In the genomic region with DNA sequence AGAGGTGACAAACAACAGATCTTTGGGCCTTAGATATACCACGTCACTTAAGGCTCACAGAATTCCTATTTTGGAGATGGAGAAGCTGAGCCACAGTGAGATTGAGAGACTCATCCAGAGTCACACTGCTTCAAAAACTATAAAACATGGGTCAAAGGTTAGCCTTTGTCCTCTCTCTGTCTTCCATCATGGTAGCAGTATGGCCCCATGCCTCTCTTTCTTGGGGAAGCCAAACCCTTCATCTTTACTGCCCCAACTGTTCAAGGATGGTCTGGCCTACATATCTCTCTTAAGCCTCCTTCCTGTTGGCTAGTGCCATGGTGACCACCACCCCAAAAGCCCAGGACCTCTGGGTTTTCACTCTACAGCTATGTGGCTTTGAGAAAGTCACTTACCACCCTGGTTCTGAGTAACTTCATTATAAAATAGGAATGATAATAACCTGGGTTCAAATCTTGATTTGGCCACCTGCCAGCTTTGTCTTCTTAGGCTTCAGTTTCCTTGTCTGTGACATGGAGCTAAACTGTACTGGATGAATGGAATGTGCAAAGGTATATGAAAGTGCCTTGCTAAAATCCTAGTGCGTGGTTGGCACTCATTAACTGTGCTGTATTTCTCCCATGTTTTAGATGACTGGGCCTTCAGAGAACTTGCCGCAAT, we compare ENCODE assay signal across 18 cellular contexts.
A peak's percentile ranks its signal among the peaks of the same experiment; 100 is the strongest.
DNase-seq lines count a peak whose midpoint lies in the region; FAIRE-seq and TF ChIP-seq lines count a peak whose summit lies in the region.
"Had no signal": no experiment of that assay in that cellular context is flagged by ENCODE, and none has a peak within 500 bp of the region (broad histone marks: within the 10 kb centered on the region; RNA-seq: fewer than 3 reads in every experiment).

No MANE protein-coding gene starts in this region.

- CTCF ChIA-PET in H1 (lab: Charles Lee; ENCODE audit: partially characterized antibody) = no interaction called here

- no peaks in the 10 kb centered on the region for H3K79me1 ChIP-seq in H1 (ENCODE audit: low read depth, low read length)

- peak overlapping the region; percentile 91 for H3K27ac Mint-ChIP-seq in nephron progenitor cell
- H3K27ac Mint-ChIP-seq: GM23338 had no signal

- FAIRE-seq in H1 (lab: Jason Lieb, UNC) = no peak
- FAIRE-seq: HepG2 had no signal

- H3F3A ChIP-seq in OCI-LY1 (ENCODE audit: insufficient read depth, low read length) = no peaks in the 10 kb centered on the region

- peak overlapping the region; percentile 1; the same call in 1 of the 2 replicates for H3K4me2 ChIP-seq in OCI-LY1 (ENCODE audit: low read length)
- no peak overlapping the region for H3K4me2 ChIP-seq in H1 (ENCODE audit: insufficient read depth in 1 of 2, low read depth in 2 of 2, low read length in 2 of 2)
- H3K4me2 ChIP-seq: GM23338 had no signal

- no peak overlapping the region for H2BK20ac ChIP-seq in H1 (ENCODE audit: low read length)

- H3K4me3 ChIP-seq in OCI-LY1 (ENCODE audit: low read depth, low read length, poor library complexity, severe bottlenecking) = no peak overlapping the region
- H3K4me3 ChIP-seq in H1 (ENCODE audit: extremely low read depth in 1 of 4, insufficient read depth in 2 of 4, low read depth in 3 of 4, low read length in 4 of 4) = no peak overlapping the region
- H3K4me3 ChIP-seq: GM23338, SJSA1 had no signal

- H3K9me3 ChIP-seq in OCI-LY1 (ENCODE audit: low read length) (no peaks in the 10 kb centered on the region), H1 (ENCODE audit: insufficient read depth in 2 of 2, low read depth in 1 of 2, low read length in 1 of 2) (no peaks in the 10 kb centered on the region)
- H3K9me3 ChIP-seq: SJSA1 had no signal

- no peak for TF ChIP-seq POLR2A in H1 (IDR thresholded peaks at IDR 0.05; ENCODE audit: control extremely low read depth in 1 of 2, low read depth in 2 of 2, low read length in 2 of 2)

- no peaks in the 10 kb centered on the region for H3K36me3 Mint-ChIP-seq in nephron progenitor cell (ENCODE audit: low read depth)

- peaks cover 48% of the 10 kb centered on the region for H3K4me1 ChIP-seq in OCI-LY1 (ENCODE audit: insufficient read depth, low read length, severe bottlenecking)
- H3K4me1 ChIP-seq in H1 (replicated peaks in 1 of 4; ENCODE audit: control insufficient read depth in 3 of 4, insufficient read depth in 4 of 4, low read length in 3 of 4) = peaks cover 0 to 5% (median 2%) of the 10 kb centered on the region in 4 experiments; a peak in 2 of 7 replicates

- H3K9me3 Mint-ChIP-seq in nephron progenitor cell = no peaks in the 10 kb centered on the region
- H3K9me3 Mint-ChIP-seq: GM23338 had no signal

- H3K23me2 ChIP-seq in H1 (ENCODE audit: low read depth, low read length) = no peaks in the 10 kb centered on the region

- no peak for TF ChIP-seq RAD21 in H1 (IDR thresholded peaks at IDR 0.05 in 1 of 2, conservative IDR thresholded peaks at IDR 0.05 in 1 of 2; ENCODE audit: low read depth in 2 of 2, low read length in 2 of 2)

- peaks cover 3% of the 10 kb centered on the region for H3K27me3 Mint-ChIP-seq in nephron progenitor cell (ENCODE audit: low read depth, poor library complexity)

- H4K5ac ChIP-seq in H1 (ENCODE audit: insufficient read length, low read depth, low read length) = no peak overlapping the region

- POLR2A ChIA-PET in H1 (lab: Charles Lee; ENCODE audit: partially characterized antibody) = no interaction called here

- no peak overlapping the region for H4K91ac ChIP-seq in H1 (replicated peaks; ENCODE audit: insufficient read length, low read length)

- H3K27me3 ChIP-seq in OCI-LY1 (ENCODE audit: insufficient read depth, low read length) (no peaks in the 10 kb centered on the region), H1 (replicated peaks in 1 of 4; ENCODE audit: control insufficient read depth in 3 of 4, extremely low read depth in 1 of 4, insufficient read depth in 3 of 4, low read length in 3 of 4) (no peaks in the 10 kb centered on the region)
- H3K27me3 ChIP-seq: SJSA1 had no signal

- no peak overlapping the region for H2BK5ac ChIP-seq in H1 (ENCODE audit: low read depth, low read length)

- peak; percentile 59 for DNase-seq in DMS53 (lab: John Stamatoyannopoulos, UW)
- DNase-seq in DMS53 treated with DMSO at 0.1 percent for 48 hours (lab: John Stamatoyannopoulos, UW; ENCODE audit: unreplicated experiment) = no peak
- DNase-seq in H1 (ENCODE audit: low read depth in 1 of 2, low spot score in 2 of 2) = no peak
- no peak for DNase-seq in nephron progenitor cell
- DNase-seq in activated naive CD4-positive, alpha-beta T cell treated with Interleukin-2 at 50 U/mL for 16 hours = no peak
- DNase-seq in NK-92 (lab: John Stamatoyannopoulos, UW; ENCODE audit: unreplicated experiment) = no peak
- DNase-seq in GDM1 (lab: John Stamatoyannopoulos, UW) = no peak
- DNase-seq: AML-193; GF-D8; KG1; NK-92 treated with Interleukin-12 subunit alpha and Interleukin-12 subunit beta, amount 100 ng/mL, for 24 hours; SW 1271 had no signal

- H3K23ac ChIP-seq in H1 (ENCODE audit: insufficient read length) = no peak overlapping the region

- H2BK15ac ChIP-seq in H1 (ENCODE audit: low read length) = no peak overlapping the region

- H3K27ac ChIP-seq in OCI-LY1 (ENCODE audit: low read depth, low read length, poor library complexity, severe bottlenecking) = peak overlapping the region; percentile 84
- H3K27ac ChIP-seq in H1 (ENCODE audit: low read depth, low read length) = no peak overlapping the region
- H3K27ac ChIP-seq: 22Rv1, C4-2B, SJSA1 had no signal

- no peak overlapping the region for H3K18ac ChIP-seq in H1 (ENCODE audit: extremely low read depth, low read length)

- H3K9ac ChIP-seq in OCI-LY1 (ENCODE audit: low read length) (peak overlapping the region; percentile 3; the same call in 1 of the 2 replicates), H1 (replicated peaks in 1 of 4; ENCODE audit: extremely low read depth in 1 of 4, low read depth in 3 of 4, low read length in 3 of 4) (no peak overlapping the region)

- H3K36me3 ChIP-seq in OCI-LY1 (ENCODE audit: insufficient read depth, low read length) = no peaks in the 10 kb centered on the region
- H3K36me3 ChIP-seq in H1 (ENCODE audit: control insufficient read depth in 2 of 4, insufficient read depth in 4 of 4, low read length in 3 of 4) = no peaks in the 10 kb centered on the region
- H3K36me3 ChIP-seq: SJSA1 had no signal

- no peak overlapping the region for H2BK120ac ChIP-seq in H1 (replicated peaks; ENCODE audit: low read depth, low read length)

- H3K79me2 ChIP-seq in OCI-LY1 (ENCODE audit: insufficient read depth, low read length) (no peaks in the 10 kb centered on the region), H1 (ENCODE audit: control insufficient read depth in 1 of 2, insufficient read depth in 2 of 2, low read length in 2 of 2) (no peaks in the 10 kb centered on the region)

- H2AFZ ChIP-seq in OCI-LY1 (ENCODE audit: low read length) (no peak overlapping the region), H1 (ENCODE audit: low read length) (0 out of 2 replicates have a peak overlapping the region, but pooled peaks have one; percentile 51)
- H2AFZ ChIP-seq: GM23338 had no signal

- no peak for TF ChIP-seq EP300 in H1 (IDR thresholded peaks at IDR 0.05; ENCODE audit: borderline replicate concordance in 1 of 2, low read depth in 2 of 2, low read length in 2 of 2)

- no peak overlapping the region for H3K56ac ChIP-seq in H1 (replicated peaks; ENCODE audit: insufficient read length, low read depth, low read length)

- no peak overlapping the region for H3K14ac ChIP-seq in H1 (ENCODE audit: insufficient read length)

- H3K4me1 Mint-ChIP-seq in nephron progenitor cell = peaks cover 58% of the 10 kb centered on the region

- TF ChIP-seq CTCF in OCI-LY1 (IDR thresholded peaks at IDR 0.05; ENCODE audit: low read length) = no peak
- no peak for TF ChIP-seq CTCF in H1 (IDR thresholded peaks at IDR 0.05; ENCODE audit: control extremely low read depth in 1 of 3, insufficient read depth in 1 of 3, low read depth in 1 of 3, low read length in 3 of 3)
- no peak for TF ChIP-seq CTCF in nephron progenitor cell (IDR thresholded peaks at IDR 0.05)

- H2BK12ac ChIP-seq in H1 (ENCODE audit: low read depth, low read length) = no peak overlapping the region

- no peaks in the 10 kb centered on the region for H3K9me2 ChIP-seq in OCI-LY1 (ENCODE audit: low read depth, low read length)

- H4K8ac ChIP-seq in H1 (ENCODE audit: extremely low read depth, insufficient read depth, low read length) = no peak overlapping the region

- 94% methylated on average over 3 of the region's 3 CpGs; no CpG with 5 or more reads in 1 of the 2 experiments for WGBS in H1 (ENCODE audit: extremely low coverage in 1 of 2, insufficient coverage in 1 of 2, insufficient read length in 1 of 2, insufficient replicate concordance in 2 of 2, low coverage in 1 of 2, low lambda C conversion rate in 2 of 2, missing lambda C conversion rate in 1 of 2), 2 experiments

- H2AK5ac ChIP-seq in H1 (ENCODE audit: low read depth, low read length) = no peak overlapping the region; the same call in 1 of the 2 replicates

- H4K20me1 ChIP-seq in OCI-LY1 (ENCODE audit: insufficient read depth, low read length) (no peaks in the 10 kb centered on the region), H1 (replicated peaks in 1 of 2; ENCODE audit: control insufficient read depth in 1 of 2, insufficient read depth in 2 of 2, low read length in 2 of 2) (no peaks in the 10 kb centered on the region)

- H3K4ac ChIP-seq in H1 (replicated peaks; ENCODE audit: insufficient read length, low read depth, low read length) = no peak overlapping the region

- H3K4me3 Mint-ChIP-seq in nephron progenitor cell = no peak overlapping the region
- H3K4me3 Mint-ChIP-seq: GM23338 had no signal

TF ChIP-seq in H1, 55 proteins besides CTCF, POLR2A, EP300 and RAD21:
- TF ChIP-seq RBBP5 (IDR thresholded peaks at IDR 0.05; ENCODE audit: borderline replicate concordance, low read depth, low read length) (no peak), POU5F1 (IDR thresholded peaks at IDR 0.05; ENCODE audit: low read depth, low read length) (no peak), JUND (IDR thresholded peaks at IDR 0.05; ENCODE audit: low read length) (no peak)
